In the genomic region with DNA sequence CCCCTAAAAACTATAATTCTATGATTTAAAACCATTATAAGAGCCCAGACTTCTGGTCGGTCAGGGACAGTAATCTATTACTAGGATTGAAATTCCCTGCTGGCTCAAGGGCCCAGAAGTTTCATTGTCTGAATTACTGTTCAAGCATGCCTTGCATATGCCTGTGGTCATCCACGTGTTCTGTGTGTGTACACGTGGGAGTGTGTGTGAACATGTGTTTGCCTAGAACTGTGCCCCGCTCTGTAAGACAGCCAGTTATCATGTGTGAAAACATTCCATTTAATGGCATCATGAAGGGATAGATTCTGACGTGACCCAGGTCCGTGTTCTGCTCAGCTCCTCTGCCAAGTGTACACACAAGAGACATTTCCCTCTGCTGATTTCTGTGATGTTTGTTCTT, we compare ENCODE assay signal across 28 cellular contexts.
"Had no signal": no experiment of that assay in that cellular context is flagged by ENCODE, and none has a peak within 500 bp of the region (broad histone marks: within the 10 kb centered on the region; RNA-seq: fewer than 3 reads in every experiment).

No MANE protein-coding gene starts in this region.

- H3K27ac Mint-ChIP-seq: activated B cell treated with CpG ODN at 0.5 μM for 24 hours; activated CD8-positive, alpha-beta T cell treated with anti-CD3 and anti-CD28 coated beads for 36 hours; activated naive CD8-positive, alpha-beta T cell; activated T-helper 17 cell treated with anti-CD3 and anti-CD28 coated beads, Interleukin-2, amount 50 U/mL, for 72 hours; T-helper 17 cell; T-helper 2 cell treated with Interferon-gamma antibody and Interleukin-4, amounts not matched to agents 5 μg/mL and 100 μg/mL, for 36 hours had no signal

- H3K27ac ChIP-seq: brain microvascular endothelial cell, epithelial cell of prostate, foreskin keratinocyte, gastrocnemius medialis, heart left ventricle, WERI-Rb-1 had no signal

- H3K9me3 Mint-ChIP-seq: activated CD8-positive, alpha-beta T cell treated with anti-CD3 and anti-CD28 coated beads for 36 hours; activated T-cell treated with anti-CD3 and anti-CD28 coated beads, Interleukin-2, amount 50 U/mL, for 4 hours; T-helper 2 cell treated with Interferon-gamma antibody and Interleukin-4, amounts not matched to agents 5 μg/mL and 100 μg/mL, for 36 hours had no signal

- H3K9me3 ChIP-seq: gastrocnemius medialis, heart left ventricle had no signal

- H3K36me3 ChIP-seq: brain microvascular endothelial cell, gastrocnemius medialis, heart left ventricle, WERI-Rb-1 had no signal

- H3K4me3 Mint-ChIP-seq: activated B cell treated with CpG ODN at 0.5 μM for 24 hours; activated CD8-positive, alpha-beta T cell treated with anti-CD3 and anti-CD28 coated beads for 36 hours; activated naive CD8-positive, alpha-beta T cell; activated T-cell treated with anti-CD3 and anti-CD28 coated beads, Interleukin-2, amount 50 U/mL, for 4 hours; activated T-helper 17 cell treated with anti-CD3 and anti-CD28 coated beads, Interleukin-2, amount 50 U/mL, for 72 hours; T-helper 17 cell; T-helper 2 cell treated with Interferon-gamma antibody and Interleukin-4, amounts not matched to agents 5 μg/mL and 100 μg/mL, for 36 hours had no signal

- H3K4me3 ChIP-seq: gastrocnemius medialis, heart left ventricle had no signal

- DNase-seq: activated B cell treated with CpG ODN at 0.5 μM for 24 hours; activated CD4-positive, alpha-beta T cell treated with anti-CD3 and anti-CD28 coated beads for 48 hours; activated CD4-positive, alpha-beta T cell treated with anti-CD3 and anti-CD28 coated beads, Interleukin-2, amount 50 U/mL, for 1 hour; activated CD4-positive, alpha-beta T cell treated with anti-CD3 and anti-CD28 coated beads, Interleukin-2, amount 50 U/mL, for 48 hours; activated CD8-positive, alpha-beta memory T cell treated with anti-CD3 and anti-CD28 coated beads for 24 hours; activated CD8-positive, alpha-beta T cell treated with anti-CD3 and anti-CD28 coated beads for 36 hours; activated effector memory CD4-positive, alpha-beta T cell treated with Interleukin-2 at 50 U/mL for 16 hours; activated gamma-delta T cell treated with Interleukin-2 at 50 U/mL for 16 hours; activated naive CD4-positive, alpha-beta T cell treated with anti-CD3 and anti-CD28 coated beads, Interleukin-2, amount 50 U/mL, for 16 hours; activated naive CD4-positive, alpha-beta T cell treated with Interleukin-2 at 50 U/mL for 16 hours; activated T-cell treated with anti-CD3 and anti-CD28 coated beads, Interleukin-2, amount 50 U/mL, for 4 hours; amniotic stem cell; anterior cingulate cortex; brain microvascular endothelial cell; caudate nucleus; effector CD8-positive, alpha-beta T cell; foreskin keratinocyte; gastrocnemius medialis; glutamatergic neuron; heart left ventricle; T-helper 1 cell; T-helper 17 cell; T1000; WERI-Rb-1 had no signal

- H3K4me1 ChIP-seq: foreskin keratinocyte, gastrocnemius medialis, heart left ventricle had no signal

- H3K4me1 Mint-ChIP-seq: activated B cell treated with CpG ODN at 0.5 μM for 24 hours; activated T-helper 17 cell treated with anti-CD3 and anti-CD28 coated beads, Interleukin-2, amount 50 U/mL, for 72 hours; T-helper 17 cell had no signal

- H3K36me3 Mint-ChIP-seq: activated naive CD8-positive, alpha-beta T cell had no signal

- H3K27me3 ChIP-seq: brain microvascular endothelial cell had no signal
